ENCODE assay signal across 31 cellular contexts in genomic region chr18:37330173-37330572, GRCh38.
"Had no signal": no experiment of that assay in that cellular context is flagged by ENCODE, and none has a peak within 500 bp of the region (broad histone marks: within the 10 kb centered on the region; RNA-seq: fewer than 3 reads in every experiment).

No MANE protein-coding gene starts in this region.

- H3K4me3 ChIP-seq: adrenal gland, body of pancreas, breast epithelium, cardiac muscle cell, colonic mucosa, dorsolateral prefrontal cortex had no signal

- ATAC-seq: activated CD4-positive, alpha-beta T cell treated with anti-CD3 and anti-CD28 coated beads for 36 hours; activated CD8-positive, alpha-beta memory T cell treated with anti-CD3 and anti-CD28 coated beads, Interleukin-2, amount 10 ng/mL, durations not matched to agents 7 days and 5 days; activated CD8-positive, alpha-beta T cell treated with anti-CD3 and anti-CD28 coated beads, Interleukin-2, amount 10 ng/mL, durations not matched to agents 7 days and 5 days; activated naive CD8-positive, alpha-beta T cell treated with anti-CD3 and anti-CD28 coated beads, Interleukin-2, amount 50 U/mL, for 24 hours; body of pancreas; esophagus mucosa had no signal

- H3K36me3 ChIP-seq: adrenal gland, breast epithelium, cardiac muscle cell, colonic mucosa had no signal

- H3K4me1 ChIP-seq: adrenal gland, body of pancreas, breast epithelium, colonic mucosa had no signal

- DNase-seq: activated CD4-positive, alpha-beta memory T cell treated with anti-CD3 and anti-CD28 coated beads for 36 hours; activated CD4-positive, alpha-beta T cell treated with anti-CD3 and anti-CD28 coated beads for 36 hours; activated CD4-positive, alpha-beta T cell treated with anti-CD3 and anti-CD28 coated beads, Interleukin-2, amount 10 ng/mL, durations not matched to agents 24 days and 14 days; activated CD4-positive, CD25-positive, alpha-beta regulatory T cell; activated CD4-positive, CD25-positive, alpha-beta regulatory T cell treated with anti-CD3 and anti-CD28 coated beads, Interleukin-2, amount 50 U/mL, for 72 hours; activated CD8-positive, alpha-beta memory T cell treated with anti-CD3 and anti-CD28 coated beads, Interleukin-2, amount 10 ng/mL, durations not matched to agents 7 days and 5 days; activated CD8-positive, alpha-beta memory T cell treated with anti-CD3 and anti-CD28 coated beads, Interleukin-2, amount 50 U/mL, for 4 hours; activated CD8-positive, alpha-beta T cell treated with anti-CD3 and anti-CD28 coated beads, Interleukin-2, amount 10 ng/mL, durations not matched to agents 7 days and 5 days; activated effector memory CD4-positive, alpha-beta T cell treated with anti-CD3 and anti-CD28 coated beads, Interleukin-2, amount 50 U/mL, for 16 hours; activated naive CD4-positive, alpha-beta T cell treated with anti-CD3 and anti-CD28 coated beads for 36 hours; activated naive CD8-positive, alpha-beta T cell treated with anti-CD3 and anti-CD28 coated beads for 36 hours; activated naive CD8-positive, alpha-beta T cell treated with anti-CD3 and anti-CD28 coated beads, Interleukin-2, amount 50 U/mL, for 24 hours; activated T-cell treated with anti-CD3 and anti-CD28 coated beads, Interleukin-2, amount 50 U/mL, for 1 hour; activated T-cell treated with anti-CD3 and anti-CD28 coated beads, Interleukin-2, amount 50 U/mL, for 48 hours; adrenal gland; amygdala; aorta; body of pancreas; central memory CD4-positive, alpha-beta T cell; cerebellar nuclear complex; colonic mucosa; dorsolateral prefrontal cortex; effector memory CD4-positive, alpha-beta T cell; endodermal cell; foreskin fibroblast; head of caudate nucleus; hippocampal formation had no signal

- H3K27ac ChIP-seq: adrenal gland, body of pancreas, breast epithelium, cardiac muscle cell, colonic mucosa, dorsolateral prefrontal cortex had no signal

- FAIRE-seq: frontal cortex had no signal

- H3K27me3 ChIP-seq: adrenal gland, body of pancreas, breast epithelium, colonic mucosa, dorsolateral prefrontal cortex had no signal

- H3K9me3 ChIP-seq: adrenal gland, body of pancreas, breast epithelium, colonic mucosa had no signal
